In genomic region chr16:61917865-61918826, GRCh38 we compare ENCODE assay signal across 8 cellular contexts.
DNase-seq lines count a peak whose midpoint lies in the region; ATAC-seq and TF ChIP-seq lines count a peak whose summit lies in the region.
"Not testable (repeated sequence)": the region's sequence is repeated elsewhere in the genome, so short reads cannot be mapped to it uniquely, and the experiment has no call there.

No MANE protein-coding gene starts in this region.

- H3K27ac ChIP-seq in iPS-18a (ENCODE audit: low read length); neural progenitor cell: not testable (repeated sequence)

- H4K20me1 ChIP-seq in neural progenitor cell (ENCODE audit: low read depth) = not testable (repeated sequence)

- not testable (repeated sequence) for H3K9me3 ChIP-seq in iPS-18a (ENCODE audit: control insufficient read depth, low read depth, low read length); neural progenitor cell (ENCODE audit: low read depth)

- H3K27me3 Mint-ChIP-seq in neural progenitor cell (ENCODE audit: insufficient read depth, low read depth) = not testable (repeated sequence)

- ATAC-seq in GM18867 (IDR thresholded peaks at IDR 0.05; ENCODE audit: unreplicated experiment) (peak; percentile 88), esophagus mucosa (peak; percentile 37)

- H3K4me2 ChIP-seq in neural progenitor cell = peak overlapping the region; percentile 70

- peak overlapping the region; percentile 36 for H3K9ac ChIP-seq in iPS-18a (ENCODE audit: low read length)
- not testable (repeated sequence) for H3K9ac ChIP-seq in neural progenitor cell

- peak overlapping the region; percentile 76 for H2AFZ ChIP-seq in neural progenitor cell (replicated peaks)

- DNase-seq in ACHN = peak; percentile 41
- DNase-seq in Kasumi-1 (lab: John Stamatoyannopoulos, UW) = peak; percentile 7 to 11
- peak; percentile 9 to 45 for DNase-seq in NCI-H526 (lab: John Stamatoyannopoulos, UW)
- peak; percentile 17 for DNase-seq in SK-MEL-5 (ENCODE audit: low read depth, low spot score)
- not testable (repeated sequence) for DNase-seq in neural progenitor cell (ENCODE audit: low spot score)

- TF ChIP-seq CTCF in neural progenitor cell (IDR thresholded peaks at IDR 0.05) = not testable (repeated sequence)

- not testable (repeated sequence) for H3K9me3 Mint-ChIP-seq in neural progenitor cell

- not testable (repeated sequence) for H3K27me3 ChIP-seq in iPS-18a (ENCODE audit: control insufficient read depth, insufficient read depth, low read length); neural progenitor cell

- H3K4me1 ChIP-seq in iPS-18a (ENCODE audit: control insufficient read depth, low read depth, low read length); neural progenitor cell: not testable (repeated sequence)

- not testable (repeated sequence) for H3F3A ChIP-seq in neural progenitor cell (ENCODE audit: low read depth)

- H3K4me3 ChIP-seq in iPS-18a (ENCODE audit: low read length) (peak overlapping the region; percentile 25), neural progenitor cell (peak overlapping the region; percentile 37)

- not testable (repeated sequence) for H3K4me3 Mint-ChIP-seq in neural progenitor cell

- not testable (repeated sequence) for H3K79me2 ChIP-seq in neural progenitor cell (ENCODE audit: low read depth)

- H3K36me3 Mint-ChIP-seq in neural progenitor cell = not testable (repeated sequence)

- H3K4me1 Mint-ChIP-seq in neural progenitor cell = not testable (repeated sequence)

- in situ Hi-C loops in ACHN (cut with HindIII; ENCODE audit: low pct_ligation_motif_present, low pct_unique_long_range_greater_than_20kb, low sequenced_read_pairs); SK-MEL-5 (cut with HindIII; ENCODE audit: low pct_unique_long_range_greater_than_20kb, low sequenced_read_pairs): not testable (repeated sequence)

- H3K27ac Mint-ChIP-seq in neural progenitor cell = not testable (repeated sequence)

- H3K36me3 ChIP-seq in iPS-18a (ENCODE audit: control insufficient read depth, low read depth, low read length); neural progenitor cell: not testable (repeated sequence)
